ENCODE assay signal across 1 cellular context in genomic region chr2:226208726-226209125, GRCh38.
TF ChIP-seq lines count a peak whose summit lies in the region.

No MANE protein-coding gene starts in this region.

TF ChIP-seq in IMR-90, 13 proteins besides CTCF, POLR2A, EP300 and RAD21:
- TF ChIP-seq ELK1 (IDR thresholded peaks at IDR 0.05; ENCODE audit: borderline replicate concordance, low read depth, low read length) (no peak), FOS (IDR thresholded peaks at IDR 0.05; ENCODE audit: low read depth, low read length) (peak; percentile 12; the same call in 1 of the 2 replicates)
